Comparison of ENCODE assay signal across 2 cellular contexts in the genomic region with DNA sequence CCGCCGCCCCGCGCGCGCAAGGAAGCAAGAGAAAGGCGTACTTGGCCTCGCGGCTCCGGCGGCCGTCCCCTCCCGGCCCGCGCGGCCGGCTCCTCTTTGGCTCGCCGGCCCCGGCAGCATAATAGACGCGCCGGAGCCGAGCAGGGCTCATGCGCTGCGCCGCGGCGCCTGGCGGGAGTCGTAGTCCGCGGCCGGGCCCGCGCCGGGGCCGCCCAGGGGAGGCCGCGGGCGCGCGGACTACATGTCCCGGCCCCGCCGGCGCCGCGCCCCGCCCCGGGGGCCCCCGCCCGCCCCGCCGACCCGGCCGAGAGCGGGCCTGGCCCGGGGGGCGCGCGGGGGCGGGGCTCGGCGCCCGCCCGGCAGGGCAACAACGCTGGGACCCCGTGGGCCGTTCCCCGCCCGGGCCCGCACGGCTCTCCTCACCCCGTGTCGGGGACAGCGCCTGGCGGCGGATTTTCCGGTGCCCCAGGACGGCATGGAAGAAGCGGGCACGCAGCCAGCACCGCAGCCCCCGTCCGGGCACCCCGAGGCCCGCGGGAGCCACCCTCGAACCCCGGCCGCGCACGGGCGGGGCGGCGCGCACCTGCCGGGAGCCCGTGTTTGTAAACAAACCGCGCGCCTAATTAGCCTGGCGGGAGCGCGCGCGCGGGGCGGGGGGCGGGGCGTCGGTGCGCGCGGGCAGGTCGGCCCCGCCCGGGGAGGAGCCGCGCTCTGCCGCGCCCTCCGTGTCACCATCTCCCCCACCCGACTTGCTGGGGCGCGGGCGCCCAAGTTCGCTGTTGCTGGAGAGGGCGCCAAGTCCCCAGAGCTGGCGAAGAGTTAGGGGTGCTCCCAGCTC.
TF ChIP-seq lines count a peak whose summit lies in the region.

A gene (minus strand): TSS at position 123 of the 838 bp plus-strand sequence. CDS start 14,549 bp downstream, outside the sequence.

TF ChIP-seq in HCT116, 20 proteins besides CTCF, POLR2A, EP300 and RAD21:
- TF ChIP-seq, protein P1, sequence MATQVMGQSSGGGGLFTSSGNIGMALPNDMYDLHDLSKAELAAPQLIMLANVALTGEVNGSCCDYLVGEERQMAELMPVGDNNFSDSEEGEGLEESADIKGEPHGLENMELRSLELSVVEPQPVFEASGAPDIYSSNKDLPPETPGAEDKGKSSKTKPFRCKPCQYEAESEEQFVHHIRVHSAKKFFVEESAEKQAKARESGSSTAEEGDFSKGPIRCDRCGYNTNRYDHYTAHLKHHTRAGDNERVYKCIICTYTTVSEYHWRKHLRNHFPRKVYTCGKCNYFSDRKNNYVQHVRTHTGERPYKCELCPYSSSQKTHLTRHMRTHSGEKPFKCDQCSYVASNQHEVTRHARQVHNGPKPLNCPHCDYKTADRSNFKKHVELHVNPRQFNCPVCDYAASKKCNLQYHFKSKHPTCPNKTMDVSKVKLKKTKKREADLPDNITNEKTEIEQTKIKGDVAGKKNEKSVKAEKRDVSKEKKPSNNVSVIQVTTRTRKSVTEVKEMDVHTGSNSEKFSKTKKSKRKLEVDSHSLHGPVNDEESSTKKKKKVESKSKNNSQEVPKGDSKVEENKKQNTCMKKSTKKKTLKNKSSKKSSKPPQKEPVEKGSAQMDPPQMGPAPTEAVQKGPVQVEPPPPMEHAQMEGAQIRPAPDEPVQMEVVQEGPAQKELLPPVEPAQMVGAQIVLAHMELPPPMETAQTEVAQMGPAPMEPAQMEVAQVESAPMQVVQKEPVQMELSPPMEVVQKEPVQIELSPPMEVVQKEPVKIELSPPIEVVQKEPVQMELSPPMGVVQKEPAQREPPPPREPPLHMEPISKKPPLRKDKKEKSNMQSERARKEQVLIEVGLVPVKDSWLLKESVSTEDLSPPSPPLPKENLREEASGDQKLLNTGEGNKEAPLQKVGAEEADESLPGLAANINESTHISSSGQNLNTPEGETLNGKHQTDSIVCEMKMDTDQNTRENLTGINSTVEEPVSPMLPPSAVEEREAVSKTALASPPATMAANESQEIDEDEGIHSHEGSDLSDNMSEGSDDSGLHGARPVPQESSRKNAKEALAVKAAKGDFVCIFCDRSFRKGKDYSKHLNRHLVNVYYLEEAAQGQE (IDR thresholded peaks at IDR 0.05; ENCODE audit: low read depth): no peak
- no peak for TF ChIP-seq JUND (IDR thresholded peaks at IDR 0.05)
- TF ChIP-seq CBX3 (IDR thresholded peaks at IDR 0.05; ENCODE audit: low read depth): no peak
- TF ChIP-seq TCF7L2 (IDR thresholded peaks at IDR 0.05; ENCODE audit: borderline replicate concordance, extremely low read depth, insufficient read depth, insufficient read length): no peak
- TF ChIP-seq CEBPB (IDR thresholded peaks at IDR 0.05; ENCODE audit: low read depth): no peak
- TF ChIP-seq, protein P2, sequence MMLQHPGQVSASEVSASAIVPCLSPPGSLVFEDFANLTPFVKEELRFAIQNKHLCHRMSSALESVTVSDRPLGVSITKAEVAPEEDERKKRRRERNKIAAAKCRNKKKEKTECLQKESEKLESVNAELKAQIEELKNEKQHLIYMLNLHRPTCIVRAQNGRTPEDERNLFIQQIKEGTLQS (IDR thresholded peaks at IDR 0.05): no peak
- TF ChIP-seq, protein P3, sequence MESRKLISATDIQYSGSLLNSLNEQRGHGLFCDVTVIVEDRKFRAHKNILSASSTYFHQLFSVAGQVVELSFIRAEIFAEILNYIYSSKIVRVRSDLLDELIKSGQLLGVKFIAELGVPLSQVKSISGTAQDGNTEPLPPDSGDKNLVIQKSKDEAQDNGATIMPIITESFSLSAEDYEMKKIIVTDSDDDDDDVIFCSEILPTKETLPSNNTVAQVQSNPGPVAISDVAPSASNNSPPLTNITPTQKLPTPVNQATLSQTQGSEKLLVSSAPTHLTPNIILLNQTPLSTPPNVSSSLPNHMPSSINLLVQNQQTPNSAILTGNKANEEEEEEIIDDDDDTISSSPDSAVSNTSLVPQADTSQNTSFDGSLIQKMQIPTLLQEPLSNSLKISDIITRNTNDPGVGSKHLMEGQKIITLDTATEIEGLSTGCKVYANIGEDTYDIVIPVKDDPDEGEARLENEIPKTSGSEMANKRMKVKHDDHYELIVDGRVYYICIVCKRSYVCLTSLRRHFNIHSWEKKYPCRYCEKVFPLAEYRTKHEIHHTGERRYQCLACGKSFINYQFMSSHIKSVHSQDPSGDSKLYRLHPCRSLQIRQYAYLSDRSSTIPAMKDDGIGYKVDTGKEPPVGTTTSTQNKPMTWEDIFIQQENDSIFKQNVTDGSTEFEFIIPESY (IDR thresholded peaks at IDR 0.05; ENCODE audit: extremely low read depth, insufficient replicate concordance, low read length): no peak
- TF ChIP-seq ELF1 (IDR thresholded peaks at IDR 0.05; ENCODE audit: borderline replicate concordance, low read depth): no peak
- peak; percentile 23; the same call in 1 of the 2 replicates for TF ChIP-seq SIN3A (IDR thresholded peaks at IDR 0.05; ENCODE audit: low read depth)
- no peak for TF ChIP-seq EZH2 (IDR thresholded peaks at IDR 0.05)
- TF ChIP-seq FOSL1 (IDR thresholded peaks at IDR 0.05; ENCODE audit: low read depth): no peak
- TF ChIP-seq POLR2AphosphoS5 (IDR thresholded peaks at IDR 0.05; ENCODE audit: low read depth, low read length): peak; percentile 80
- TF ChIP-seq ZNF274 (IDR thresholded peaks at IDR 0.05; ENCODE audit: low read depth, low read length): no peak
- no peak for TF ChIP-seq EGR1 (IDR thresholded peaks at IDR 0.05; ENCODE audit: low read depth)
- TF ChIP-seq ZFX (IDR thresholded peaks at IDR 0.05): no peak
- peak; percentile 39 for TF ChIP-seq YY1 (IDR thresholded peaks at IDR 0.05; ENCODE audit: extremely low read depth, insufficient replicate concordance, low read depth, low read length)
- no peak for TF ChIP-seq EZH2phosphoT487 (IDR thresholded peaks at IDR 0.05; ENCODE audit: borderline replicate concordance)
- no peak for TF ChIP-seq SP1 (IDR thresholded peaks at IDR 0.05; ENCODE audit: low read depth)
- TF ChIP-seq, protein P4, sequence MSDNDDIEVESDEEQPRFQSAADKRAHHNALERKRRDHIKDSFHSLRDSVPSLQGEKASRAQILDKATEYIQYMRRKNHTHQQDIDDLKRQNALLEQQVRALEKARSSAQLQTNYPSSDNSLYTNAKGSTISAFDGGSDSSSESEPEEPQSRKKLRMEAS (IDR thresholded peaks at IDR 0.05): 0 out of 2 replicates have a peak, but pooled peaks have one; percentile 8
- no peak for TF ChIP-seq SRF (IDR thresholded peaks at IDR 0.05; ENCODE audit: low read depth)
TF ChIP-seq in HCT116: peak in this region for 4.

TF ChIP-seq in SK-N-SH treated with all-trans-retinoic acid at 6 μM for 48 hours, 23 proteins besides CTCF, POLR2A, EP300 and RAD21 (continued from another document):
- TF ChIP-seq ZNF565 (CRISPR knock-in tag; conservative IDR thresholded peaks at IDR 0.05; ENCODE audit: low read depth) (no peak), ARNTL (CRISPR knock-in tag; IDR thresholded peaks at IDR 0.05; ENCODE audit: borderline replicate concordance, low read depth) (no peak), ZNF8 (CRISPR knock-in tag; IDR thresholded peaks at IDR 0.05) (no peak), ZNF70 (CRISPR knock-in tag; IDR thresholded peaks at IDR 0.05) (no peak), TCF4 (CRISPR knock-in tag; IDR thresholded peaks at IDR 0.05; ENCODE audit: borderline replicate concordance) (no peak), CSDC2 (CRISPR knock-in tag; IDR thresholded peaks at IDR 0.05) (peak; percentile 46; the same call in 1 of the 2 replicates), ZC3H10 (CRISPR knock-in tag; IDR thresholded peaks at IDR 0.05) (no peak), TOX (CRISPR knock-in tag; IDR thresholded peaks at IDR 0.05; ENCODE audit: borderline replicate concordance) (no peak), PPARA (CRISPR knock-in tag; IDR thresholded peaks at IDR 0.05; ENCODE audit: borderline replicate concordance) (no peak), ZFP3 (CRISPR knock-in tag; IDR thresholded peaks at IDR 0.05) (peak; percentile 52; the same call in 1 of the 2 replicates), ISL1 (CRISPR knock-in tag; IDR thresholded peaks at IDR 0.05) (no peak), GLIS3 (CRISPR knock-in tag; IDR thresholded peaks at IDR 0.05) (no peak)
- TF ChIP-seq, protein P5, sequence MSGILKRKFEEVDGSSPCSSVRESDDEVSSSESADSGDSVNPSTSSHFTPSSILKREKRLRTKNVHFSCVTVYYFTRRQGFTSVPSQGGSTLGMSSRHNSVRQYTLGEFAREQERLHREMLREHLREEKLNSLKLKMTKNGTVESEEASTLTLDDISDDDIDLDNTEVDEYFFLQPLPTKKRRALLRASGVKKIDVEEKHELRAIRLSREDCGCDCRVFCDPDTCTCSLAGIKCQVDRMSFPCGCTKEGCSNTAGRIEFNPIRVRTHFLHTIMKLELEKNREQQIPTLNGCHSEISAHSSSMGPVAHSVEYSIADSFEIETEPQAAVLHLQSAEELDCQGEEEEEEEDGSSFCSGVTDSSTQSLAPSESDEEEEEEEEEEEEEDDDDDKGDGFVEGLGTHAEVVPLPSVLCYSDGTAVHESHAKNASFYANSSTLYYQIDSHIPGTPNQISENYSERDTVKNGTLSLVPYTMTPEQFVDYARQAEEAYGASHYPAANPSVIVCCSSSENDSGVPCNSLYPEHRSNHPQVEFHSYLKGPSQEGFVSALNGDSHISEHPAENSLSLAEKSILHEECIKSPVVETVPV (CRISPR knock-in tag; IDR thresholded peaks at IDR 0.05): no peak
- TF ChIP-seq, protein P6, sequence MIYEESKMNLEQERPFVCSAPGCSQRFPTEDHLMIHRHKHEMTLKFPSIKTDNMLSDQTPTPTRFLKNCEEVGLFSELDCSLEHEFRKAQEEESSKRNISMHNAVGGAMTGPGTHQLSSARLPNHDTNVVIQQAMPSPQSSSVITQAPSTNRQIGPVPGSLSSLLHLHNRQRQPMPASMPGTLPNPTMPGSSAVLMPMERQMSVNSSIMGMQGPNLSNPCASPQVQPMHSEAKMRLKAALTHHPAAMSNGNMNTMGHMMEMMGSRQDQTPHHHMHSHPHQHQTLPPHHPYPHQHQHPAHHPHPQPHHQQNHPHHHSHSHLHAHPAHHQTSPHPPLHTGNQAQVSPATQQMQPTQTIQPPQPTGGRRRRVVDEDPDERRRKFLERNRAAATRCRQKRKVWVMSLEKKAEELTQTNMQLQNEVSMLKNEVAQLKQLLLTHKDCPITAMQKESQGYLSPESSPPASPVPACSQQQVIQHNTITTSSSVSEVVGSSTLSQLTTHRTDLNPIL (CRISPR knock-in tag; IDR thresholded peaks at IDR 0.05; ENCODE audit: low read depth): no peak
- TF ChIP-seq, protein P7, sequence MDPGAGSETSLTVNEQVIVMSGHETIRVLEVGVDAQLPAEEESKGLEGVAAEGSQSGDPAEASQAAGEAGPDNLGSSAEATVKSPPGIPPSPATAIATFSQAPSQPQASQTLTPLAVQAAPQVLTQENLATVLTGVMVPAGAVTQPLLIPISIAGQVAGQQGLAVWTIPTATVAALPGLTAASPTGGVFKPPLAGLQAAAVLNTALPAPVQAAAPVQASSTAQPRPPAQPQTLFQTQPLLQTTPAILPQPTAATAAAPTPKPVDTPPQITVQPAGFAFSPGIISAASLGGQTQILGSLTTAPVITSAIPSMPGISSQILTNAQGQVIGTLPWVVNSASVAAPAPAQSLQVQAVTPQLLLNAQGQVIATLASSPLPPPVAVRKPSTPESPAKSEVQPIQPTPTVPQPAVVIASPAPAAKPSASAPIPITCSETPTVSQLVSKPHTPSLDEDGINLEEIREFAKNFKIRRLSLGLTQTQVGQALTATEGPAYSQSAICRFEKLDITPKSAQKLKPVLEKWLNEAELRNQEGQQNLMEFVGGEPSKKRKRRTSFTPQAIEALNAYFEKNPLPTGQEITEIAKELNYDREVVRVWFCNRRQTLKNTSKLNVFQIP (CRISPR knock-in tag; IDR thresholded peaks at IDR 0.05; ENCODE audit: borderline replicate concordance, low read depth): no peak
- TF ChIP-seq, protein P8, sequence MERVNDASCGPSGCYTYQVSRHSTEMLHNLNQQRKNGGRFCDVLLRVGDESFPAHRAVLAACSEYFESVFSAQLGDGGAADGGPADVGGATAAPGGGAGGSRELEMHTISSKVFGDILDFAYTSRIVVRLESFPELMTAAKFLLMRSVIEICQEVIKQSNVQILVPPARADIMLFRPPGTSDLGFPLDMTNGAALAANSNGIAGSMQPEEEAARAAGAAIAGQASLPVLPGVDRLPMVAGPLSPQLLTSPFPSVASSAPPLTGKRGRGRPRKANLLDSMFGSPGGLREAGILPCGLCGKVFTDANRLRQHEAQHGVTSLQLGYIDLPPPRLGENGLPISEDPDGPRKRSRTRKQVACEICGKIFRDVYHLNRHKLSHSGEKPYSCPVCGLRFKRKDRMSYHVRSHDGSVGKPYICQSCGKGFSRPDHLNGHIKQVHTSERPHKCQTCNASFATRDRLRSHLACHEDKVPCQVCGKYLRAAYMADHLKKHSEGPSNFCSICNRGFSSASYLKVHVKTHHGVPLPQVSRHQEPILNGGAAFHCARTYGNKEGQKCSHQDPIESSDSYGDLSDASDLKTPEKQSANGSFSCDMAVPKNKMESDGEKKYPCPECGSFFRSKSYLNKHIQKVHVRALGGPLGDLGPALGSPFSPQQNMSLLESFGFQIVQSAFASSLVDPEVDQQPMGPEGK (CRISPR knock-in tag; IDR thresholded peaks at IDR 0.05; ENCODE audit: borderline replicate concordance): no peak
TF ChIP-seq in SK-N-SH treated with all-trans-retinoic acid at 6 μM for 48 hours: peak in this region for 3.
